Comparison of ENCODE assay signal across 2 cellular contexts in the genomic region with DNA sequence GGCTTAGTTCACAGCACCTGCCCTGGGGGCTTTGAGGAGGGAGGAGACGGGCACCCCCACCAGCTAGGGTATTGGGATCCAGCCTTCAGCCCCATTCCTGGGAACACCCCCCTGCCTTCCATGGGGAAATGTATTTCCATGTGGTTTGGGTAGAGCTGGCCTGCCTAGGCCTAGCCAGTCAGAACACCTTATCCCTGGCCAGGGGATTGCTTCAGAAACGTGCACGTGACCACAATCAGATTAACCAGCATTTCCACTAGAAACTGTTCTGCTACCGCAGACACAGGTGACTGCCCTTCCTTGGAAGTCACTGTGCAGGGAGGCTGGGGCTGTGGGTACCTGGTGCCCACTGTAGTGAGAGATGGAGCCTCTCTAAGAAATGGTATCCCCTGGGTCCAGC.
TF ChIP-seq lines count a peak whose summit lies in the region.

No MANE protein-coding gene starts in this region.

TF ChIP-seq in GM23338, 12 proteins besides CTCF, POLR2A, EP300 and RAD21 (continues in another document):
- TF ChIP-seq ETS1 (IDR thresholded peaks at IDR 0.05) (no peak), STAT1 (IDR thresholded peaks at IDR 0.05; ENCODE audit: unreplicated experiment) (no peak), ZNF331 (CRISPR knock-in tag; IDR thresholded peaks at IDR 0.05; ENCODE audit: low read depth) (no peak), EZH2phosphoT487 (IDR thresholded peaks at IDR 0.05; ENCODE audit: unreplicated experiment) (no peak), NANOG (IDR thresholded peaks at IDR 0.05; ENCODE audit: borderline replicate concordance) (no peak), POLR2AphosphoS5 (IDR thresholded peaks at IDR 0.05; ENCODE audit: low read depth) (no peak), EZH2 (IDR thresholded peaks at IDR 0.05; ENCODE audit: low read depth, unreplicated experiment) (no peak), JUNB (IDR thresholded peaks at IDR 0.05; ENCODE audit: unreplicated experiment) (no peak), ZNF114 (CRISPR knock-in tag; IDR thresholded peaks at IDR 0.05) (no peak), CREB1 (CRISPR knock-in tag; IDR thresholded peaks at IDR 0.05; ENCODE audit: low read depth) (no peak), REST (IDR thresholded peaks at IDR 0.05; ENCODE audit: unreplicated experiment) (no peak)

TF ChIP-seq in K562, 482 proteins besides CTCF, POLR2A, EP300 and RAD21:
- TF ChIP-seq, protein P1, sequence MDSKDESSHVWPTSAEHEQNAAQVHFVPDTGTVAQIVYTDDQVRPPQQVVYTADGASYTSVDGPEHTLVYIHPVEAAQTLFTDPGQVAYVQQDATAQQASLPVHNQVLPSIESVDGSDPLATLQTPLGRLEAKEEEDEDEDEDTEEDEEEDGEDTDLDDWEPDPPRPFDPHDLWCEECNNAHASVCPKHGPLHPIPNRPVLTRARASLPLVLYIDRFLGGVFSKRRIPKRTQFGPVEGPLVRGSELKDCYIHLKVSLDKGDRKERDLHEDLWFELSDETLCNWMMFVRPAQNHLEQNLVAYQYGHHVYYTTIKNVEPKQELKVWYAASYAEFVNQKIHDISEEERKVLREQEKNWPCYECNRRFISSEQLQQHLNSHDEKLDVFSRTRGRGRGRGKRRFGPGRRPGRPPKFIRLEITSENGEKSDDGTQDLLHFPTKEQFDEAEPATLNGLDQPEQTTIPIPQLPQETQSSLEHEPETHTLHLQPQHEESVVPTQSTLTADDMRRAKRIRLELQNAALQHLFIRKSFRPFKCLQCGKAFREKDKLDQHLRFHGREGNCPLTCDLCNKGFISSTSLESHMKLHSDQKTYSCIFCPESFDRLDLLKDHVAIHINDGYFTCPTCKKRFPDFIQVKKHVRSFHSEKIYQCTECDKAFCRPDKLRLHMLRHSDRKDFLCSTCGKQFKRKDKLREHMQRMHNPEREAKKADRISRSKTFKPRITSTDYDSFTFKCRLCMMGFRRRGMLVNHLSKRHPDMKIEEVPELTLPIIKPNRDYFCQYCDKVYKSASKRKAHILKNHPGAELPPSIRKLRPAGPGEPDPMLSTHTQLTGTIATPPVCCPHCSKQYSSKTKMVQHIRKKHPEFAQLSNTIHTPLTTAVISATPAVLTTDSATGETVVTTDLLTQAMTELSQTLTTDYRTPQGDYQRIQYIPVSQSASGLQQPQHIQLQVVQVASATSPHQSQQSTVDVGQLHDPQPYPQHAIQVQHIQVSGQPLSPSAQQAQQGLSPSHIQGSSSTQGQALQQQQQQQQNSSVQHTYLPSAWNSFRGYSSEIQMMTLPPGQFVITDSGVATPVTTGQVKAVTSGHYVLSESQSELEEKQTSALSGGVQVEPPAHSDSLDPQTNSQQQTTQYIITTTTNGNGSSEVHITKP (IDR thresholded peaks at IDR 0.05; ENCODE audit: partially characterized antibody), result peak; percentile 80
- TF ChIP-seq ZFP1 (CRISPR knock-in tag; IDR thresholded peaks at IDR 0.05) (no peak), TFE3 (CRISPR knock-in tag; IDR thresholded peaks at IDR 0.05) (peak; percentile 36), BHLHE40 (IDR thresholded peaks at IDR 0.05; ENCODE audit: low read length) (peak; percentile 68), CEBPB (tag; IDR thresholded peaks at IDR 0.05) (peak; percentile 41; the same call in 1 of the 2 replicates), BRCA1 (IDR thresholded peaks at IDR 0.05) (no peak), BRCA1 (CRISPR knock-in tag; IDR thresholded peaks at IDR 0.05) (no peak), ZEB2 (IDR thresholded peaks at IDR 0.05) (no peak)
- TF ChIP-seq, protein P2, sequence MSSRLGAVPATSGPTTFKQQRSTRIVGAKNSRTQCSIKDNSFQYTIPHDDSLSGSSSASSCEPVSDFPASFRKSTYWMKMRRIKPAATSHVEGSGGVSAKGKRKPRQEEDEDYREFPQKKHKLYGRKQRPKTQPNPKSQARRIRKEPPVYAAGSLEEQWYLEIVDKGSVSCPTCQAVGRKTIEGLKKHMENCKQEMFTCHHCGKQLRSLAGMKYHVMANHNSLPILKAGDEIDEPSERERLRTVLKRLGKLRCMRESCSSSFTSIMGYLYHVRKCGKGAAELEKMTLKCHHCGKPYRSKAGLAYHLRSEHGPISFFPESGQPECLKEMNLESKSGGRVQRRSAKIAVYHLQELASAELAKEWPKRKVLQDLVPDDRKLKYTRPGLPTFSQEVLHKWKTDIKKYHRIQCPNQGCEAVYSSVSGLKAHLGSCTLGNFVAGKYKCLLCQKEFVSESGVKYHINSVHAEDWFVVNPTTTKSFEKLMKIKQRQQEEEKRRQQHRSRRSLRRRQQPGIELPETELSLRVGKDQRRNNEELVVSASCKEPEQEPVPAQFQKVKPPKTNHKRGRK (tag; IDR thresholded peaks at IDR 0.05), result no peak
- TF ChIP-seq, protein P3, sequence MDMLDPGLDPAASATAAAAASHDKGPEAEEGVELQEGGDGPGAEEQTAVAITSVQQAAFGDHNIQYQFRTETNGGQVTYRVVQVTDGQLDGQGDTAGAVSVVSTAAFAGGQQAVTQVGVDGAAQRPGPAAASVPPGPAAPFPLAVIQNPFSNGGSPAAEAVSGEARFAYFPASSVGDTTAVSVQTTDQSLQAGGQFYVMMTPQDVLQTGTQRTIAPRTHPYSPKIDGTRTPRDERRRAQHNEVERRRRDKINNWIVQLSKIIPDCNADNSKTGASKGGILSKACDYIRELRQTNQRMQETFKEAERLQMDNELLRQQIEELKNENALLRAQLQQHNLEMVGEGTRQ (CRISPR knock-in tag; IDR thresholded peaks at IDR 0.05), result peak; percentile 52
- TF ChIP-seq, protein P4, sequence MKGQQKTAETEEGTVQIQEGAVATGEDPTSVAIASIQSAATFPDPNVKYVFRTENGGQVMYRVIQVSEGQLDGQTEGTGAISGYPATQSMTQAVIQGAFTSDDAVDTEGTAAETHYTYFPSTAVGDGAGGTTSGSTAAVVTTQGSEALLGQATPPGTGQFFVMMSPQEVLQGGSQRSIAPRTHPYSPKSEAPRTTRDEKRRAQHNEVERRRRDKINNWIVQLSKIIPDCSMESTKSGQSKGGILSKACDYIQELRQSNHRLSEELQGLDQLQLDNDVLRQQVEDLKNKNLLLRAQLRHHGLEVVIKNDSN (CRISPR knock-in tag; IDR thresholded peaks at IDR 0.05), result peak; percentile 81
